ENCODE assay signal across 16 cellular contexts in the genomic region with DNA sequence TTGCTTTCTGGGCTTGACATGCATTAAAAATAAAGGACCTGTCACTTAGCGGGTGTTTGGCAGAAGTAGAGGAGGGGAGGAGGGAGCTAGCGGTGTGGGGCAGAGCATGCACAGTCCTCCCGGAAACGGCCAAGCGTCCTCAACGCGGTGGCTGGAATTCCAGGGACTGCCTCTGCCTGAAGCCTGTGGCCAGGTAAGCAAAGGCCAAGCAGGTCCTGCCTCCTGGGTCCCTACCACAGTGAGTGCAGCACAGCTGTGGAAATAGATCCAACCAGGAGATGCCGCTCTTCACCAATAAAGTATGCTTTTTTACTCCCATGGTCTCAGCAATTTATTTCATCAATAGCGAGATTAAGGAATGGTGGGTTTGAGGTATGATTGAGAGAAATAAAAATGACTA.
DNase-seq lines count a peak whose midpoint lies in the region; ATAC-seq and TF ChIP-seq lines count a peak whose summit lies in the region.
"Had no signal": no experiment of that assay in that cellular context is flagged by ENCODE, and none has a peak within 500 bp of the region (broad histone marks: within the 10 kb centered on the region; RNA-seq: fewer than 3 reads in every experiment).

No MANE protein-coding gene starts in this region.

- H3K27ac Mint-ChIP-seq in neural progenitor cell: no peak overlapping the region
- no peak overlapping the region for H3K27ac Mint-ChIP-seq in activated CD4-positive, alpha-beta T cell treated with anti-CD3 and anti-CD28 coated beads, Interleukin-2, amount 10 ng/mL, durations not matched to agents 7 days and 5 days
- H3K27ac Mint-ChIP-seq: activated naive CD4-positive, alpha-beta T cell treated with anti-CD3 and anti-CD28 coated beads, Interleukin-2, amount 50 U/mL, for 24 hours had no signal

- H3K9ac ChIP-seq in DND-41 (ENCODE audit: low read depth, low read length) (no peak overlapping the region), Karpas-422 (ENCODE audit: low read length) (no peak overlapping the region), neural progenitor cell (no peak overlapping the region), smooth muscle cell (ENCODE audit: low read depth) (no peak overlapping the region)
- H3K9ac ChIP-seq: BLaER1 treated with 17β-estradiol and CSF1 and Interleukin-3, amounts not matched to agents 10 nM and 100 nM had no signal

- no peak for DNase-seq in DND-41
- DNase-seq in Karpas-422: peak; percentile 47
- DNase-seq in coronary artery (ENCODE audit: low spot score): peak; percentile 12
- peak; percentile 49 for DNase-seq in neural progenitor cell (ENCODE audit: low spot score)
- no peak for DNase-seq in activated CD4-positive, alpha-beta T cell treated with anti-CD3 and anti-CD28 coated beads, Interleukin-2, amount 10 ng/mL, durations not matched to agents 7 days and 5 days
- DNase-seq in foreskin keratinocyte: no peak
- no peak for DNase-seq in smooth muscle cell (lab: John Stamatoyannopoulos, UW; ENCODE audit: unreplicated experiment)
- DNase-seq: gastrocnemius medialis, MM.1S, mucosa of descending colon, psoas muscle, thyroid gland had no signal

- no peak overlapping the region for H2AFZ ChIP-seq in DND-41 (ENCODE audit: low read depth, low read length)
- no peak overlapping the region for H2AFZ ChIP-seq in Karpas-422 (ENCODE audit: low read length)
- H2AFZ ChIP-seq in neural progenitor cell (replicated peaks): peak overlapping the region; percentile 42
- no peak overlapping the region for H2AFZ ChIP-seq in smooth muscle cell (ENCODE audit: low read depth)

- no peaks in the 10 kb centered on the region for H3K36me3 Mint-ChIP-seq in neural progenitor cell
- H3K36me3 Mint-ChIP-seq in activated CD4-positive, alpha-beta T cell treated with anti-CD3 and anti-CD28 coated beads, Interleukin-2, amount 10 ng/mL, durations not matched to agents 7 days and 5 days (ENCODE audit: low read depth): no peaks in the 10 kb centered on the region
- H3K36me3 Mint-ChIP-seq: activated naive CD4-positive, alpha-beta T cell treated with anti-CD3 and anti-CD28 coated beads, Interleukin-2, amount 50 U/mL, for 24 hours had no signal

- no peaks in the 10 kb centered on the region for H3K79me2 ChIP-seq in DND-41 (ENCODE audit: insufficient read depth, low read length)
- no peaks in the 10 kb centered on the region for H3K79me2 ChIP-seq in Karpas-422 (ENCODE audit: low read length)
- H3K79me2 ChIP-seq in neural progenitor cell (ENCODE audit: low read depth): no peaks in the 10 kb centered on the region
- no peaks in the 10 kb centered on the region for H3K79me2 ChIP-seq in smooth muscle cell (ENCODE audit: low read depth)

- H3K27ac ChIP-seq in DND-41 (ENCODE audit: low read length) (no peak overlapping the region), Karpas-422 (ENCODE audit: low read length) (no peak overlapping the region), coronary artery (no peak overlapping the region), neural progenitor cell (no peak overlapping the region), foreskin keratinocyte (no peak overlapping the region), smooth muscle cell (ENCODE audit: low read depth) (no peak overlapping the region)
- H3K27ac ChIP-seq: BLaER1 treated with 17β-estradiol and CSF1 and Interleukin-3, amounts not matched to agents 10 nM and 100 nM; breast epithelium; gastrocnemius medialis; psoas muscle; thyroid gland had no signal

- no peaks in the 10 kb centered on the region for H3K9me3 Mint-ChIP-seq in neural progenitor cell
- H3K9me3 Mint-ChIP-seq in activated CD4-positive, alpha-beta T cell treated with anti-CD3 and anti-CD28 coated beads, Interleukin-2, amount 10 ng/mL, durations not matched to agents 7 days and 5 days: peaks cover 8% of the 10 kb centered on the region
- H3K9me3 Mint-ChIP-seq: activated naive CD4-positive, alpha-beta T cell treated with anti-CD3 and anti-CD28 coated beads, Interleukin-2, amount 50 U/mL, for 24 hours had no signal

- no peak overlapping the region for H3K4me3 ChIP-seq in DND-41 (ENCODE audit: low read depth in 1 of 2, low read length in 2 of 2)
- no peak overlapping the region for H3K4me3 ChIP-seq in Karpas-422 (ENCODE audit: low read length)
- H3K4me3 ChIP-seq in coronary artery: no peak overlapping the region
- no peak overlapping the region for H3K4me3 ChIP-seq in neural progenitor cell
- no peak overlapping the region for H3K4me3 ChIP-seq in smooth muscle cell
- H3K4me3 ChIP-seq: BLaER1 treated with 17β-estradiol and CSF1 and Interleukin-3, amounts not matched to agents 10 nM and 100 nM; breast epithelium; gastrocnemius medialis; mucosa of descending colon; psoas muscle; thyroid gland had no signal

- H4K20me1 ChIP-seq in DND-41 (ENCODE audit: insufficient read depth, low read length) (no peaks in the 10 kb centered on the region), Karpas-422 (ENCODE audit: insufficient read depth, low read depth, low read length) (no peaks in the 10 kb centered on the region), neural progenitor cell (ENCODE audit: low read depth) (no peaks in the 10 kb centered on the region), smooth muscle cell (ENCODE audit: low read depth) (no peaks in the 10 kb centered on the region)
- H4K20me1 ChIP-seq: BLaER1 treated with 17β-estradiol and CSF1 and Interleukin-3, amounts not matched to agents 10 nM and 100 nM had no signal

- H3K4me1 Mint-ChIP-seq in neural progenitor cell: peaks cover 24% of the 10 kb centered on the region
- no peaks in the 10 kb centered on the region for H3K4me1 Mint-ChIP-seq in activated CD4-positive, alpha-beta T cell treated with anti-CD3 and anti-CD28 coated beads, Interleukin-2, amount 10 ng/mL, durations not matched to agents 7 days and 5 days
- H3K4me1 Mint-ChIP-seq: activated naive CD4-positive, alpha-beta T cell treated with anti-CD3 and anti-CD28 coated beads, Interleukin-2, amount 50 U/mL, for 24 hours had no signal

- H3K9me3 ChIP-seq in DND-41 (ENCODE audit: insufficient read depth, low read length, severe bottlenecking): no peaks in the 10 kb centered on the region
- no peaks in the 10 kb centered on the region for H3K9me3 ChIP-seq in Karpas-422 (ENCODE audit: low read length)
- H3K9me3 ChIP-seq in neural progenitor cell (ENCODE audit: low read depth): no peaks in the 10 kb centered on the region
- H3K9me3 ChIP-seq in smooth muscle cell (replicated peaks; ENCODE audit: low read depth): no peaks in the 10 kb centered on the region
- H3K9me3 ChIP-seq: breast epithelium, gastrocnemius medialis, mucosa of descending colon, psoas muscle, thyroid gland had no signal

- H3F3A ChIP-seq in neural progenitor cell (ENCODE audit: low read depth) (peaks cover 16% of the 10 kb centered on the region), smooth muscle cell (ENCODE audit: low read depth) (no peaks in the 10 kb centered on the region)

- H3K36me3 ChIP-seq in DND-41 (ENCODE audit: insufficient read depth, low read length) (no peaks in the 10 kb centered on the region), Karpas-422 (ENCODE audit: insufficient read depth, low read length) (no peaks in the 10 kb centered on the region), neural progenitor cell (no peaks in the 10 kb centered on the region), smooth muscle cell (ENCODE audit: low read depth) (no peaks in the 10 kb centered on the region)
- H3K36me3 ChIP-seq: BLaER1 treated with 17β-estradiol and CSF1 and Interleukin-3, amounts not matched to agents 10 nM and 100 nM; breast epithelium; gastrocnemius medialis; thyroid gland had no signal

- ATAC-seq in DND-41 (ENCODE audit: insufficient read depth, low read depth) (no peak), HG02642 (IDR thresholded peaks at IDR 0.05; ENCODE audit: poor library complexity, unreplicated experiment) (no peak), foreskin keratinocyte (no peak)
- ATAC-seq: mucosa of descending colon, psoas muscle had no signal

- peak; percentile 52 for TF ChIP-seq CTCF in DND-41 (IDR thresholded peaks at IDR 0.05; ENCODE audit: borderline replicate concordance, extremely low read depth, low read length, poor library complexity, severe bottlenecking)
- TF ChIP-seq CTCF in coronary artery (IDR thresholded peaks at IDR 0.05): no peak
- peak; percentile 68 for TF ChIP-seq CTCF in neural progenitor cell (IDR thresholded peaks at IDR 0.05)
- no peak for TF ChIP-seq CTCF in foreskin keratinocyte (conservative IDR thresholded peaks at IDR 0.05)
- no peak for TF ChIP-seq CTCF in smooth muscle cell (IDR thresholded peaks at IDR 0.05; ENCODE audit: borderline replicate concordance, insufficient read depth, poor library complexity, severe bottlenecking)

- 36% methylated on average over 9 of the region's 9 CpGs for WGBS in smooth muscle cell (ENCODE audit: low lambda C conversion rate)

- H3K4me2 ChIP-seq in DND-41 (ENCODE audit: insufficient read depth, low read length): no peak overlapping the region
- no peak overlapping the region for H3K4me2 ChIP-seq in Karpas-422 (ENCODE audit: low read depth, low read length, poor library complexity, severe bottlenecking)
- peak overlapping the region; percentile 54 for H3K4me2 ChIP-seq in neural progenitor cell
- no peak overlapping the region for H3K4me2 ChIP-seq in smooth muscle cell
- H3K4me2 ChIP-seq: BLaER1 treated with 17β-estradiol and CSF1 and Interleukin-3, amounts not matched to agents 10 nM and 100 nM had no signal

- H3K27me3 Mint-ChIP-seq in neural progenitor cell (ENCODE audit: insufficient read depth, low read depth): peaks cover 12% of the 10 kb centered on the region
- peaks cover 29% of the 10 kb centered on the region for H3K27me3 Mint-ChIP-seq in activated CD4-positive, alpha-beta T cell treated with anti-CD3 and anti-CD28 coated beads, Interleukin-2, amount 10 ng/mL, durations not matched to agents 7 days and 5 days

- H3K4me3 Mint-ChIP-seq in neural progenitor cell: no peak overlapping the region
- H3K4me3 Mint-ChIP-seq in activated CD4-positive, alpha-beta T cell treated with anti-CD3 and anti-CD28 coated beads, Interleukin-2, amount 10 ng/mL, durations not matched to agents 7 days and 5 days: no peak overlapping the region
- H3K4me3 Mint-ChIP-seq: activated naive CD4-positive, alpha-beta T cell treated with anti-CD3 and anti-CD28 coated beads, Interleukin-2, amount 50 U/mL, for 24 hours had no signal

- H3K4me1 ChIP-seq in DND-41 (ENCODE audit: insufficient read depth, low read length) (no peaks in the 10 kb centered on the region), Karpas-422 (ENCODE audit: low read length) (no peaks in the 10 kb centered on the region), neural progenitor cell (peaks cover 5% of the 10 kb centered on the region), foreskin keratinocyte (no peaks in the 10 kb centered on the region), smooth muscle cell (ENCODE audit: low read depth) (no peaks in the 10 kb centered on the region)
- H3K4me1 ChIP-seq: breast epithelium, gastrocnemius medialis, psoas muscle, thyroid gland had no signal

- peaks cover 6% of the 10 kb centered on the region for H3K27me3 ChIP-seq in DND-41 (ENCODE audit: insufficient read depth, low read length, poor library complexity)
- no peaks in the 10 kb centered on the region for H3K27me3 ChIP-seq in Karpas-422 (ENCODE audit: low read length)
- no peaks in the 10 kb centered on the region for H3K27me3 ChIP-seq in neural progenitor cell
- peaks cover 14% of the 10 kb centered on the region for H3K27me3 ChIP-seq in foreskin keratinocyte
- H3K27me3 ChIP-seq in smooth muscle cell (ENCODE audit: low read depth): peaks cover 39% of the 10 kb centered on the region
- H3K27me3 ChIP-seq: thyroid gland had no signal

- POLR2A ChIA-PET in activated CD4-positive, alpha-beta T cell treated with anti-CD3 and anti-CD28 coated beads, Interleukin-2, amount 10 ng/mL, durations not matched to agents 7 days and 5 days (lab: Charles Lee): no interaction called here

- CTCF ChIA-PET in activated CD4-positive, alpha-beta T cell treated with anti-CD3 and anti-CD28 coated beads, Interleukin-2, amount 10 ng/mL, durations not matched to agents 7 days and 5 days (lab: Charles Lee): no interaction called here

- no peaks in the 10 kb centered on the region for H3K9me2 ChIP-seq in Karpas-422 (replicated peaks; ENCODE audit: insufficient read depth, low read length)

Comparison
In these comparisons a context has a peak if more than half of its experiments do, and no peak if none do; other contexts are left out.
1. DNase-seq: peak in Karpas-422 (single experiment), coronary artery (single experiment) and neural progenitor cell (single experiment); none in DND-41 (single experiment), activated CD4-positive, alpha-beta T cell treated with anti-CD3 and anti-CD28 coated beads, Interleukin-2, amount 10 ng/mL, durations not matched to agents 7 days and 5 days (single experiment), foreskin keratinocyte (0 of 2) and smooth muscle cell (single experiment).
2. CTCF ChIP-seq: peak in DND-41 (single experiment) and neural progenitor cell (single experiment); none in coronary artery (single experiment), foreskin keratinocyte (single experiment) and smooth muscle cell (single experiment).